8 cellular contexts compared by ENCODE assay signal in the genomic region with DNA sequence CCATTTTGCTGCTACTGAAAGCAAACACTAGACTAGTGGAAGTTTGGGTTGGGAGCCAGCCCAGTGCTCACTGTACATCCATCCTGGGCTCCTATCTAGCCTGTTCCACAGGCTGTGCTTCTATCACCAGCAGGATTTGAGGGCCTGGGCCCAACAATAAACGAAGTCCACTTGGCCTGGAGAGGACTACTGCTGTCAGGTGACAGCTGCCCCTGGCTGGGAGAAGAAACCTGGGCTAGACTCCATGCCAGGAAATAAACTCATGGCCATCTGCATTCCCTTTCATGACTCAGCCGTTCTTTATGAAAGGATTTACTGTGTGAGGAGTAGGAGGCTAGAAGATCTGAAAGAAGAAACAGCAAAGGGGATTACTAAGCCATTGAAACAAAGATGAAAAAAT. TPM values are rescaled to one million over a fixed set of nuclear protein-coding genes. Genes with fewer than 3 reads are reported as not detected.
DNase-seq lines count a peak whose midpoint lies in the region; ATAC-seq and TF ChIP-seq lines count a peak whose summit lies in the region.

No MANE protein-coding gene starts in this region.

- DNase-seq in activated CD4-positive, alpha-beta T cell treated with anti-CD3 and anti-CD28 coated beads, Interleukin-2, amount 10 ng/mL, durations not matched to agents 24 days and 14 days: peak; percentile 39
- DNase-seq in activated CD4-positive, alpha-beta T cell treated with anti-CD3 and anti-CD28 coated beads, Interleukin-2, amount 10 ng/mL, durations not matched to agents 7 days and 5 days: no peak
- DNase-seq in anterior cingulate cortex (lab: John Stamatoyannopoulos, UW): peak in 44 of 58 donors; percentile 3 to 90 (median 52)
- peak in 2 of 3 donors; percentile 25 to 44 for DNase-seq in right cardiac atrium
- peak; percentile 72 for DNase-seq in stromal cell of bone marrow (ENCODE audit: low read depth)
- no peak for DNase-seq in glutamatergic neuron
- DNase-seq in central memory CD4-positive, alpha-beta T cell: no peak

- H3K36me3 Mint-ChIP-seq in activated CD4-positive, alpha-beta T cell treated with anti-CD3 and anti-CD28 coated beads, Interleukin-2, amount 10 ng/mL, durations not matched to agents 24 days and 14 days (ENCODE audit: low read depth): no peaks in the 10 kb centered on the region
- H3K36me3 Mint-ChIP-seq in activated CD4-positive, alpha-beta T cell treated with anti-CD3 and anti-CD28 coated beads, Interleukin-2, amount 10 ng/mL, durations not matched to agents 7 days and 5 days (ENCODE audit: low read depth): no peaks in the 10 kb centered on the region
- no peaks in the 10 kb centered on the region for H3K36me3 Mint-ChIP-seq in glutamatergic neuron (ENCODE audit: unreplicated experiment)

- ATAC-seq in right cardiac atrium (peak; percentile 64 to 69), HG02840 (IDR thresholded peaks at IDR 0.05; ENCODE audit: low FRiP score, unreplicated experiment) (no peak)

- peak overlapping the region; percentile 37 for H3K27ac ChIP-seq in right cardiac atrium (ENCODE audit: low read length)

- H3K9me3 Mint-ChIP-seq in activated CD4-positive, alpha-beta T cell treated with anti-CD3 and anti-CD28 coated beads, Interleukin-2, amount 10 ng/mL, durations not matched to agents 24 days and 14 days: no peaks in the 10 kb centered on the region
- H3K9me3 Mint-ChIP-seq in activated CD4-positive, alpha-beta T cell treated with anti-CD3 and anti-CD28 coated beads, Interleukin-2, amount 10 ng/mL, durations not matched to agents 7 days and 5 days: no peaks in the 10 kb centered on the region
- H3K9me3 Mint-ChIP-seq in glutamatergic neuron (ENCODE audit: unreplicated experiment): no peaks in the 10 kb centered on the region

- no peak overlapping the region for H3K4me3 ChIP-seq in right cardiac atrium (ENCODE audit: low read length)

- intact Hi-C loops in activated CD4-positive, alpha-beta T cell treated with anti-CD3 and anti-CD28 coated beads, Interleukin-2, amount 10 ng/mL, durations not matched to agents 24 days and 14 days (cut with micrococcal nuclease): no loop called here
- intact Hi-C loops in right cardiac atrium (cut with DNase I): no loop called here

- peaks cover 8% of the 10 kb centered on the region for H3K27me3 Mint-ChIP-seq in activated CD4-positive, alpha-beta T cell treated with anti-CD3 and anti-CD28 coated beads, Interleukin-2, amount 10 ng/mL, durations not matched to agents 24 days and 14 days
- peaks cover 2% of the 10 kb centered on the region for H3K27me3 Mint-ChIP-seq in activated CD4-positive, alpha-beta T cell treated with anti-CD3 and anti-CD28 coated beads, Interleukin-2, amount 10 ng/mL, durations not matched to agents 7 days and 5 days
- peaks cover 3% of the 10 kb centered on the region for H3K27me3 Mint-ChIP-seq in glutamatergic neuron (ENCODE audit: unreplicated experiment)

- H3K27me3 ChIP-seq in right cardiac atrium (ENCODE audit: control insufficient read depth, insufficient read depth): no peaks in the 10 kb centered on the region

- POLR2A ChIA-PET in activated CD4-positive, alpha-beta T cell treated with anti-CD3 and anti-CD28 coated beads, Interleukin-2, amount 10 ng/mL, durations not matched to agents 7 days and 5 days (lab: Charles Lee): no interaction called here

- H3K27ac Mint-ChIP-seq in activated CD4-positive, alpha-beta T cell treated with anti-CD3 and anti-CD28 coated beads, Interleukin-2, amount 10 ng/mL, durations not matched to agents 24 days and 14 days: no peak overlapping the region
- H3K27ac Mint-ChIP-seq in activated CD4-positive, alpha-beta T cell treated with anti-CD3 and anti-CD28 coated beads, Interleukin-2, amount 10 ng/mL, durations not matched to agents 7 days and 5 days: no peak overlapping the region
- no peak overlapping the region for H3K27ac Mint-ChIP-seq in glutamatergic neuron (ENCODE audit: unreplicated experiment)

- WGBS in right cardiac atrium: 30% methylated on average over 2 of the region's 2 CpGs

- peaks cover 8% of the 10 kb centered on the region for H3K4me1 ChIP-seq in right cardiac atrium (ENCODE audit: control insufficient read depth, insufficient read depth, low read length)

- no peaks in the 10 kb centered on the region for H3K9me3 ChIP-seq in right cardiac atrium (ENCODE audit: control insufficient read depth, low read length)

- no peak for TF ChIP-seq CTCF in glutamatergic neuron (IDR thresholded peaks at IDR 0.05; ENCODE audit: partially characterized antibody, unreplicated experiment)

- H3K4me1 Mint-ChIP-seq in activated CD4-positive, alpha-beta T cell treated with anti-CD3 and anti-CD28 coated beads, Interleukin-2, amount 10 ng/mL, durations not matched to agents 24 days and 14 days: peaks cover 5% of the 10 kb centered on the region
- H3K4me1 Mint-ChIP-seq in activated CD4-positive, alpha-beta T cell treated with anti-CD3 and anti-CD28 coated beads, Interleukin-2, amount 10 ng/mL, durations not matched to agents 7 days and 5 days: no peaks in the 10 kb centered on the region
- peaks cover 5% of the 10 kb centered on the region for H3K4me1 Mint-ChIP-seq in glutamatergic neuron (ENCODE audit: low read depth, unreplicated experiment)

- no peak overlapping the region for H3K4me3 Mint-ChIP-seq in activated CD4-positive, alpha-beta T cell treated with anti-CD3 and anti-CD28 coated beads, Interleukin-2, amount 10 ng/mL, durations not matched to agents 24 days and 14 days
- H3K4me3 Mint-ChIP-seq in activated CD4-positive, alpha-beta T cell treated with anti-CD3 and anti-CD28 coated beads, Interleukin-2, amount 10 ng/mL, durations not matched to agents 7 days and 5 days: no peak overlapping the region
- H3K4me3 Mint-ChIP-seq in glutamatergic neuron (ENCODE audit: unreplicated experiment): no peak overlapping the region

- CTCF ChIA-PET in activated CD4-positive, alpha-beta T cell treated with anti-CD3 and anti-CD28 coated beads, Interleukin-2, amount 10 ng/mL, durations not matched to agents 7 days and 5 days (lab: Charles Lee): no interaction called here

RNA-seq across cellular contexts. Expression of a gene that starts 35.5 kb away (rescaled TPM):
- 1.3 and 1.7 TPM in 2 replicates for total RNA-seq in activated CD4-positive, alpha-beta T cell treated with anti-CD3 and anti-CD28 coated beads, Interleukin-2, amount 10 ng/mL, durations not matched to agents 24 days and 14 days
- under 1 TPM; 0.35 to 0.37 TPM for total RNA-seq in activated CD4-positive, alpha-beta T cell treated with anti-CD3 and anti-CD28 coated beads, Interleukin-2, amount 10 ng/mL, durations not matched to agents 7 days and 5 days
- 1 to 10 TPM; 5.8 to 9.7 (median 8.1) TPM for total RNA-seq in right cardiac atrium
- 3.1 TPM for polyA plus RNA-seq in right cardiac atrium
- total RNA-seq in glutamatergic neuron (ENCODE audit: unreplicated experiment): 3.8 TPM

RNA-seq across cellular contexts. Expression of a gene that starts 49.5 kb away (rescaled TPM):
- total RNA-seq in activated CD4-positive, alpha-beta T cell treated with anti-CD3 and anti-CD28 coated beads, Interleukin-2, amount 10 ng/mL, durations not matched to agents 24 days and 14 days: 44.9 and 48.3 TPM in 2 replicates
- total RNA-seq in activated CD4-positive, alpha-beta T cell treated with anti-CD3 and anti-CD28 coated beads, Interleukin-2, amount 10 ng/mL, durations not matched to agents 7 days and 5 days: 10 to 100 TPM; 44.1 to 48.9 TPM
- total RNA-seq in right cardiac atrium: 10 to 100 TPM; 22.4 to 24.9 (median 23.6) TPM
- polyA plus RNA-seq in right cardiac atrium: 24.4 TPM
- 23.6 TPM for total RNA-seq in glutamatergic neuron (ENCODE audit: unreplicated experiment)

Comparison
In these comparisons a context has a peak if more than half of its experiments do, and no peak if none do; other contexts are left out.
1. DNase-seq: peak in activated CD4-positive, alpha-beta T cell treated with anti-CD3 and anti-CD28 coated beads, Interleukin-2, amount 10 ng/mL, durations not matched to agents 24 days and 14 days (single experiment), anterior cingulate cortex (44 of 58), right cardiac atrium (2 of 3) and stromal cell of bone marrow (single experiment); none in activated CD4-positive, alpha-beta T cell treated with anti-CD3 and anti-CD28 coated beads, Interleukin-2, amount 10 ng/mL, durations not matched to agents 7 days and 5 days (single experiment), glutamatergic neuron (single experiment) and central memory CD4-positive, alpha-beta T cell (single experiment).